In the genomic region with DNA sequence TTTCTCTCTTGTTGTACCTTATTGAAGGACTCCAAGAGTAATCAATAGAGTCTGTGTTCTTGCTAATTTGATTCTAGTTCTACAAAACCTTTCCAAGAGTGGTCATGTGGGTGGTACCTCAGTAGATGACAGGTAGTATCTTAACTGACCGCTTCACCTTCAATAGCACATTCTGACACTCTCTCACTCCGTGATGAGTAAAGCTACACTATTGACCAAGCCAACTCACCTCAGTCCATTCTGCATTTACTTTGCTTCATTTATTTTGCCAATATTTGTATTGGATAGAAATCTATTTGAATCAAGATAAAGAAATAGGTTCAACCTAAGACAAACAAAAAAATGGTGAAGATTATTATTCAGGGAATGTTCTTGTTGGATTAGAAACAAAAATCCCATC, we compare ENCODE assay signal across 1 cellular context.
TF ChIP-seq lines count a peak whose summit lies in the region.

No MANE protein-coding gene starts in this region.

TF ChIP-seq in HepG2, 621 proteins besides CTCF, POLR2A, EP300 and RAD21 (continued from another document):
- TF ChIP-seq, protein P1, sequence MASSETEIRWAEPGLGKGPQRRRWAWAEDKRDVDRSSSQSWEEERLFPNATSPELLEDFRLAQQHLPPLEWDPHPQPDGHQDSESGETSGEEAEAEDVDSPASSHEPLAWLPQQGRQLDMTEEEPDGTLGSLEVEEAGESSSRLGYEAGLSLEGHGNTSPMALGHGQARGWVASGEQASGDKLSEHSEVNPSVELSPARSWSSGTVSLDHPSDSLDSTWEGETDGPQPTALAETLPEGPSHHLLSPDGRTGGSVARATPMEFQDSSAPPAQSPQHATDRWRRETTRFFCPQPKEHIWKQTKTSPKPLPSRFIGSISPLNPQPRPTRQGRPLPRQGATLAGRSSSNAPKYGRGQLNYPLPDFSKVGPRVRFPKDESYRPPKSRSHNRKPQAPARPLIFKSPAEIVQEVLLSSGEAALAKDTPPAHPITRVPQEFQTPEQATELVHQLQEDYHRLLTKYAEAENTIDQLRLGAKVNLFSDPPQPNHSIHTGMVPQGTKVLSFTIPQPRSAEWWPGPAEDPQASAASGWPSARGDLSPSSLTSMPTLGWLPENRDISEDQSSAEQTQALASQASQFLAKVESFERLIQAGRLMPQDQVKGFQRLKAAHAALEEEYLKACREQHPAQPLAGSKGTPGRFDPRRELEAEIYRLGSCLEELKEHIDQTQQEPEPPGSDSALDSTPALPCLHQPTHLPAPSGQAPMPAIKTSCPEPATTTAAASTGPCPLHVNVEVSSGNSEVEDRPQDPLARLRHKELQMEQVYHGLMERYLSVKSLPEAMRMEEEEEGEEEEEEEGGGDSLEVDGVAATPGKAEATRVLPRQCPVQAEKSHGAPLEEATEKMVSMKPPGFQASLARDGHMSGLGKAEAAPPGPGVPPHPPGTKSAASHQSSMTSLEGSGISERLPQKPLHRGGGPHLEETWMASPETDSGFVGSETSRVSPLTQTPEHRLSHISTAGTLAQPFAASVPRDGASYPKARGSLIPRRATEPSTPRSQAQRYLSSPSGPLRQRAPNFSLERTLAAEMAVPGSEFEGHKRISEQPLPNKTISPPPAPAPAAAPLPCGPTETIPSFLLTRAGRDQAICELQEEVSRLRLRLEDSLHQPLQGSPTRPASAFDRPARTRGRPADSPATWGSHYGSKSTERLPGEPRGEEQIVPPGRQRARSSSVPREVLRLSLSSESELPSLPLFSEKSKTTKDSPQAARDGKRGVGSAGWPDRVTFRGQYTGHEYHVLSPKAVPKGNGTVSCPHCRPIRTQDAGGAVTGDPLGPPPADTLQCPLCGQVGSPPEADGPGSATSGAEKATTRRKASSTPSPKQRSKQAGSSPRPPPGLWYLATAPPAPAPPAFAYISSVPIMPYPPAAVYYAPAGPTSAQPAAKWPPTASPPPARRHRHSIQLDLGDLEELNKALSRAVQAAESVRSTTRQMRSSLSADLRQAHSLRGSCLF (CRISPR knock-in tag; IDR thresholded peaks at IDR 0.05; ENCODE audit: borderline replicate concordance) = no peak
- TF ChIP-seq ZNF883 (CRISPR knock-in tag; IDR thresholded peaks at IDR 0.05; ENCODE audit: not compliant biosample characterization) (no peak), EEA1 (CRISPR knock-in tag; IDR thresholded peaks at IDR 0.05; ENCODE audit: borderline replicate concordance) (no peak), FOXA1 (IDR thresholded peaks at IDR 0.05) (no peak), FOXA1 (CRISPR knock-in tag; IDR thresholded peaks at IDR 0.05) (no peak), ZNF205 (CRISPR knock-in tag; IDR thresholded peaks at IDR 0.05) (no peak), ZNF354B (CRISPR knock-in tag; IDR thresholded peaks at IDR 0.05) (no peak), NCOR1 (IDR thresholded peaks at IDR 0.05; ENCODE audit: borderline replicate concordance, low read length) (no peak), ZNF619 (CRISPR knock-in tag; IDR thresholded peaks at IDR 0.05) (no peak)
TF ChIP-seq in HepG2: peak in this region for 0.
